ENCODE assay signal across 23 cellular contexts in genomic region chr1:79059361-79059760, GRCh38. TPM values are rescaled to one million over a fixed set of nuclear protein-coding genes. Genes with fewer than 3 reads are reported as not detected.
"Had no signal": no experiment of that assay in that cellular context is flagged by ENCODE, and none has a peak within 500 bp of the region (broad histone marks: within the 10 kb centered on the region; RNA-seq: fewer than 3 reads in every experiment).

No MANE protein-coding gene starts in this region.

- H3K27ac Mint-ChIP-seq: effector memory CD8-positive, alpha-beta T cell; natural killer cell; stimulated activated naive B cell treated with anti-CD40 and anti-IgM and Interleukin-4, amounts not matched to agents 10 μg/mL and 1 μg/mL and 100 μg/mL, for 72 hours; stimulated activated naive CD8-positive, alpha-beta T cell treated with anti-CD3 and anti-CD28 coated beads, Interleukin-15, Interleukin-2, amounts not matched to agents 100 ng/mL and 50 ng/mL, for 24 hours had no signal

- H3K36me3 ChIP-seq: esophagus squamous epithelium, gastrocnemius medialis, heart left ventricle, left lung, ovary, thoracic aorta, tibial nerve, upper lobe of left lung had no signal

- H3K4me1 Mint-ChIP-seq: natural killer cell; stimulated activated naive B cell treated with anti-CD40 and anti-IgM and Interleukin-4, amounts not matched to agents 10 μg/mL and 1 μg/mL and 100 μg/mL, for 72 hours had no signal

- H3K4me2 ChIP-seq: hepatocyte had no signal

- H3K27ac ChIP-seq: esophagus squamous epithelium, gastrocnemius medialis, heart left ventricle, hepatocyte, left lung, ovary, psoas muscle, thoracic aorta, tibial nerve, upper lobe of left lung had no signal

- H3K4me3 ChIP-seq: esophagus squamous epithelium, gastrocnemius medialis, heart left ventricle, hepatocyte, left lung, ovary, psoas muscle, thoracic aorta, tibial nerve, upper lobe of left lung had no signal

- ATAC-seq: effector memory CD8-positive, alpha-beta T cell; gastrocnemius medialis; heart left ventricle; left cardiac atrium; left lung; natural killer cell; psoas muscle; right cardiac atrium; stimulated activated naive B cell treated with anti-CD40 and anti-IgM and Interleukin-4, amounts not matched to agents 10 μg/mL and 1 μg/mL and 100 μg/mL, for 72 hours had no signal

- H2AFZ ChIP-seq: hepatocyte had no signal

- H3K4me1 ChIP-seq: esophagus squamous epithelium, gastrocnemius medialis, heart left ventricle, left lung, psoas muscle, tibial nerve, upper lobe of left lung had no signal

- H3K27me3 ChIP-seq: esophagus squamous epithelium, gastrocnemius medialis, heart left ventricle, hepatocyte, left lung, ovary, tibial nerve, upper lobe of left lung had no signal

- H3K9me3 ChIP-seq: gastrocnemius medialis, ovary had no signal

- H3K27me3 Mint-ChIP-seq: effector memory CD8-positive, alpha-beta T cell; stimulated activated naive B cell treated with anti-CD40 and anti-IgM and Interleukin-4, amounts not matched to agents 10 μg/mL and 1 μg/mL and 100 μg/mL, for 72 hours; stimulated activated naive CD8-positive, alpha-beta T cell treated with anti-CD3 and anti-CD28 coated beads, Interleukin-15, Interleukin-2, amounts not matched to agents 100 ng/mL and 50 ng/mL, for 24 hours had no signal

- DNase-seq: cortex of kidney; effector memory CD8-positive, alpha-beta T cell; erythroblast; esophagus squamous epithelium; gastrocnemius medialis; heart left ventricle; left cardiac atrium; left lung; natural killer cell; occipital lobe; ovary; posterior cingulate gyrus; psoas muscle; right cardiac atrium; small intestine; stimulated activated CD4-positive, alpha-beta T cell treated with anti-CD3 and anti-CD28 coated beads, Interleukin-15, amount 100 ng/mL, for 24 hours; stimulated activated CD4-positive, alpha-beta T cell treated with anti-CD3 and anti-CD28 coated beads, Interleukin-2, amount 100 ng/mL, for 48 hours; stimulated activated naive B cell treated with anti-CD40 and anti-IgM and Interleukin-4, amounts not matched to agents 10 μg/mL and 1 μg/mL and 100 μg/mL, for 72 hours; upper lobe of left lung had no signal

- H3K4me3 Mint-ChIP-seq: effector memory CD8-positive, alpha-beta T cell; natural killer cell; stimulated activated naive B cell treated with anti-CD40 and anti-IgM and Interleukin-4, amounts not matched to agents 10 μg/mL and 1 μg/mL and 100 μg/mL, for 72 hours; stimulated activated naive CD8-positive, alpha-beta T cell treated with anti-CD3 and anti-CD28 coated beads, Interleukin-15, Interleukin-2, amounts not matched to agents 100 ng/mL and 50 ng/mL, for 24 hours had no signal

- H3K36me3 Mint-ChIP-seq: stimulated activated naive B cell treated with anti-CD40 and anti-IgM and Interleukin-4, amounts not matched to agents 10 μg/mL and 1 μg/mL and 100 μg/mL, for 72 hours had no signal

- H3K79me2 ChIP-seq: hepatocyte had no signal

RNA-seq across cellular contexts. Expression of gene ADGRL4, which starts 52.8 kb away (rescaled TPM):
- total RNA-seq: natural killer cell had no signal
